22 cellular contexts compared by ENCODE assay signal in the genomic region with DNA sequence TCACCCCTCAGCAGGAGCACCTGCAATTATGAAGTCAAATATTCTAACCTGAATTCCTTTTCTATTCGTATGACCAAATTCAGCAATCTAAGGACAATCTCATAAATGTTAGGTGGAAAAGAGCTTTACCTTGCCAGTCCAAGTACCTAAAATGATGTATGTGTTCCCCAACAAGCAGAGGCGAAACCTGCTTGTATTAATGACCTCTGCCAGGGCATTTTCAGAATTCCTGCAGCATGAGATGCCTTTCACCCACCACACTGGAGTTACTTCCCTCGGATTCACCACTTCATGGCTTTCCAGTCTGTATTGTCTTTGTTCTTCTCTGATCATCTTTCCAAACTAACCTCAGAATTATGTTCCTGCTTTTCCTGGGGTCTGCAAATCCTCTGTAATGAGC. TPM values are rescaled to one million over a fixed set of nuclear protein-coding genes. Genes with fewer than 3 reads are reported as not detected.
A peak's percentile ranks its signal among the peaks of the same experiment; 100 is the strongest.
DNase-seq lines count a peak whose midpoint lies in the region; ATAC-seq, FAIRE-seq and TF ChIP-seq lines count a peak whose summit lies in the region.
"Had no signal": no experiment of that assay in that cellular context is flagged by ENCODE, and none has a peak within 500 bp of the region (broad histone marks: within the 10 kb centered on the region; RNA-seq: fewer than 3 reads in every experiment).

No MANE protein-coding gene starts in this region.

- intact Hi-C loops in prostate gland (cut with DNase I): no loop called here

- FAIRE-seq in bronchial epithelial cell (lab: Jason Lieb, UNC): peak; percentile 18
- FAIRE-seq: GM19239, H54 had no signal

- no peak overlapping the region for H3K4me2 ChIP-seq in osteoblast (ENCODE audit: insufficient read depth, low read length)

- H3K9me3 ChIP-seq in prostate gland (no peaks in the 10 kb centered on the region), osteoblast (ENCODE audit: low read depth, low read length) (no peaks in the 10 kb centered on the region)
- H3K9me3 ChIP-seq: BE2C, Peyer's patch, SJSA1 had no signal

- no peak for TF ChIP-seq POLR2A in prostate gland (IDR thresholded peaks at IDR 0.05)

- no peak overlapping the region for H2AFZ ChIP-seq in osteoblast (ENCODE audit: low read length)

- H4K20me1 ChIP-seq in osteoblast (ENCODE audit: insufficient read depth, low read length): no peaks in the 10 kb centered on the region

- H3K27ac ChIP-seq in RWPE1: peak overlapping the region; percentile 84
- H3K27ac ChIP-seq in prostate gland: no peak overlapping the region
- no peak overlapping the region for H3K27ac ChIP-seq in osteoblast (ENCODE audit: low read depth, low read length)
- H3K27ac ChIP-seq: Peyer's patch, SJSA1 had no signal

- H3K4me1 ChIP-seq in prostate gland (replicated peaks) (no peaks in the 10 kb centered on the region), osteoblast (ENCODE audit: insufficient read depth, low read length) (no peaks in the 10 kb centered on the region)
- H3K4me1 ChIP-seq: BE2C, Peyer's patch, SJSA1 had no signal

- POLR2A ChIA-PET in RWPE1 (lab: Yijun Ruan, JAX; ENCODE audit: low non-redundant PET): no interaction called here

- H3K27me3 Mint-ChIP-seq in glutamatergic neuron (ENCODE audit: unreplicated experiment): peaks cover 2% of the 10 kb centered on the region

- no peak overlapping the region for H3K4me3 ChIP-seq in bronchial epithelial cell (ENCODE audit: low read depth, low read length)
- H3K4me3 ChIP-seq in prostate gland: no peak overlapping the region
- H3K4me3 ChIP-seq in osteoblast (ENCODE audit: insufficient read depth, low read length): no peak overlapping the region
- H3K4me3 ChIP-seq: Peyer's patch, SJSA1 had no signal

- 43% methylated on average over 3 of the region's 3 CpGs for WGBS in prostate gland

- no peak for TF ChIP-seq CTCF in RWPE1 (conservative IDR thresholded peaks at IDR 0.05; ENCODE audit: low read depth)
- TF ChIP-seq CTCF in bronchial epithelial cell (IDR thresholded peaks at IDR 0.05; ENCODE audit: insufficient read depth, low read length, severe bottlenecking): no peak
- TF ChIP-seq CTCF in glutamatergic neuron (IDR thresholded peaks at IDR 0.05; ENCODE audit: partially characterized antibody, unreplicated experiment): no peak
- no peak for TF ChIP-seq CTCF in prostate gland (IDR thresholded peaks at IDR 0.05)
- no peak for TF ChIP-seq CTCF in osteoblast (IDR thresholded peaks at IDR 0.05; ENCODE audit: extremely low read depth, low read depth, low read length)

- peaks cover 4% of the 10 kb centered on the region for H3K36me3 Mint-ChIP-seq in glutamatergic neuron (ENCODE audit: unreplicated experiment)

- H3K36me3 ChIP-seq in bronchial epithelial cell (ENCODE audit: control insufficient read depth, insufficient read depth, low read length) (no peaks in the 10 kb centered on the region), prostate gland (no peaks in the 10 kb centered on the region), osteoblast (ENCODE audit: insufficient read depth, low read length) (no peaks in the 10 kb centered on the region)
- H3K36me3 ChIP-seq: BE2C, Peyer's patch, SJSA1 had no signal

- H3K4me1 Mint-ChIP-seq in glutamatergic neuron (ENCODE audit: low read depth, unreplicated experiment): peaks cover 62% of the 10 kb centered on the region

- H3K27ac Mint-ChIP-seq in glutamatergic neuron (ENCODE audit: unreplicated experiment): peak overlapping the region; percentile 69

- peak; percentile 34 for DNase-seq in RWPE1 (ENCODE audit: low spot score)
- peak; percentile 59 for DNase-seq in bronchial epithelial cell (ENCODE audit: low read depth)
- DNase-seq in glutamatergic neuron: no peak
- DNase-seq in prostate gland (ENCODE audit: low spot score): peak; percentile 25
- DNase-seq in activated CD8-positive, alpha-beta memory T cell treated with anti-CD3 and anti-CD28 coated beads, Interleukin-2, amount 50 U/mL, for 4 hours: no peak
- DNase-seq in osteoblast (ENCODE audit: insufficient read length, low spot score, missing footprints): no peak
- DNase-seq: BE2C, DMS79, Kasumi-1, MM.1S, NCI-H1092, NCI-H1436 treated with DMSO at 0.1 percent for 48 hours, NCI-H1930, NCI-H226, NCI-H82, Peyer's patch had no signal

- ATAC-seq in HG03520 (IDR thresholded peaks at IDR 0.05; ENCODE audit: unreplicated experiment): no peak
- ATAC-seq: Right ventricle myocardium inferior had no signal

- peaks cover 5% of the 10 kb centered on the region for H3K9me3 Mint-ChIP-seq in glutamatergic neuron (ENCODE audit: unreplicated experiment)

- H3K4me3 Mint-ChIP-seq in glutamatergic neuron (ENCODE audit: unreplicated experiment): peak overlapping the region; percentile 53

- H3K27me3 ChIP-seq in bronchial epithelial cell (ENCODE audit: control insufficient read depth, insufficient read depth, low read length) (no peaks in the 10 kb centered on the region), prostate gland (replicated peaks; ENCODE audit: insufficient read depth) (peaks cover 2% of the 10 kb centered on the region), osteoblast (ENCODE audit: insufficient read depth, low read length) (peaks cover 30% of the 10 kb centered on the region)
- H3K27me3 ChIP-seq: Peyer's patch, SJSA1 had no signal

- CTCF ChIA-PET in RWPE1 (lab: Yijun Ruan, JAX): no interaction called here

- H3K79me2 ChIP-seq in osteoblast (ENCODE audit: insufficient read depth, low read length): no peaks in the 10 kb centered on the region

RNA-seq across cellular contexts. Expression of a gene that starts 26.5 kb away (rescaled TPM):
- total RNA-seq in bronchial epithelial cell (not detected in 2 replicates), glutamatergic neuron (ENCODE audit: unreplicated experiment) (not detected), prostate gland (1 to 10 TPM; 6.4 to 6.6 TPM), osteoblast (not detected in 2 replicates)
- total RNA-seq: SJSA1 had no signal

RNA-seq across cellular contexts. Expression of a gene that starts 46.0 kb away (rescaled TPM):
- total RNA-seq in bronchial epithelial cell (0.13 and 0.26 TPM in 2 replicates), glutamatergic neuron (ENCODE audit: unreplicated experiment) (255 TPM), prostate gland (under 1 TPM in 1 of 2 donors, not detected in 1; 0.74 TPM), osteoblast (not detected in 2 replicates)
- total RNA-seq: A673, Peyer's patch, Right ventricle myocardium inferior had no signal

Comparison
In these comparisons a context has a peak if more than half of its experiments do, and no peak if none do; other contexts are left out.
1. DNase-seq: peak in RWPE1 (single experiment), bronchial epithelial cell (single experiment) and prostate gland (single experiment); none in glutamatergic neuron (single experiment), activated CD8-positive, alpha-beta memory T cell treated with anti-CD3 and anti-CD28 coated beads, Interleukin-2, amount 50 U/mL, for 4 hours (single experiment) and osteoblast (single experiment).
2. RNA of a gene that starts 46.0 kb away (total RNA-seq): 255 TPM in glutamatergic neuron (single experiment); 0.74 TPM in prostate gland, 0.13 to 0.26 TPM in bronchial epithelial cell and not detected in osteoblast; every median in the first group is over 100 times any median in the second.